Comparison of ENCODE assay signal across 8 cellular contexts in genomic region chr5:134224905-134225779, GRCh38. TPM values are rescaled to one million over a fixed set of nuclear protein-coding genes. Genes with fewer than 3 reads are reported as not detected.
DNase-seq lines count a peak whose midpoint lies in the region; ATAC-seq and TF ChIP-seq lines count a peak whose summit lies in the region.

No MANE protein-coding gene starts in this region.

- CTCF ChIA-PET in Calu3 (lab: Charles Lee): interaction anchor here (0.6 to 3.4 kb wide), 11 partner anchors 11 to 601 kb away, joined by 3 to 22 read pairs (median 6); no protein-coding TSS in a partner anchor

- intact Hi-C loops in Calu3 (cut with micrococcal nuclease; ENCODE audit: unreplicated experiment) (loop anchor here (2.0 to 5.0 kb wide), 4 partner anchors 38 to 147 kb away; partner anchors contain the start of gene UBE2B), heart left ventricle (cut with DNase I) (loop anchor here in 6 of 10 donors (5.0 kb wide), 4 partner anchors 38 to 62 kb away; partner anchors contain the start of gene SKP1 (in 4 of the 6)), posterior cingulate gyrus (cut with DNase I) (loop anchor here (5.0 to 10.0 kb wide), 2 partner anchors 60 to 147 kb away; partner anchors contain the start of gene UBE2B)

- ATAC-seq in SK-N-SH treated with all-trans-retinoic acid at 6 μM for 48 hours (peak; percentile 72), heart left ventricle (peak in 3 of 4 donors; percentile 23 to 56 (median 51))
- peak; percentile 35 for ATAC-seq in activated naive CD8-positive, alpha-beta T cell treated with anti-CD3 and anti-CD28 coated beads, Interleukin-2, amount 50 U/mL, for 24 hours

- TF ChIP-seq CTCF in Calu3 (IDR thresholded peaks at IDR 0.05; ENCODE audit: unreplicated experiment): peak; percentile 26
- no peak for TF ChIP-seq CTCF in GM20000 (IDR thresholded peaks at IDR 0.05; ENCODE audit: extremely low read depth, missing control alignments)
- peak in 10 of 12 donors; percentile 7 to 63 (median 35) for TF ChIP-seq CTCF in heart left ventricle (IDR thresholded peaks at IDR 0.05)
- TF ChIP-seq CTCF in type B pancreatic cell (conservative IDR thresholded peaks at IDR 0.05): no peak

- DNase-seq in Calu3: peak; percentile 76
- DNase-seq in GM20000 (ENCODE audit: low spot score): peak; percentile 60
- peak; percentile 66 for DNase-seq in HT-29 (ENCODE audit: low spot score)
- DNase-seq in activated naive CD8-positive, alpha-beta T cell treated with anti-CD3 and anti-CD28 coated beads, Interleukin-2, amount 50 U/mL, for 24 hours: peak; percentile 71
- peak; percentile 67 to 81 (median 71) for DNase-seq in heart left ventricle
- DNase-seq in posterior cingulate gyrus: peak; percentile 32 to 93 (median 54)
- DNase-seq in type B pancreatic cell (ENCODE audit: extremely low spot score, unreplicated experiment): peak; percentile 84

- H3K4me3 Mint-ChIP-seq in Calu3 (ENCODE audit: low read depth, unreplicated experiment) (peak overlapping the region; percentile 93), type B pancreatic cell (peak overlapping the region; percentile 87)
- H3K4me3 Mint-ChIP-seq in activated naive CD8-positive, alpha-beta T cell treated with anti-CD3 and anti-CD28 coated beads, Interleukin-2, amount 50 U/mL, for 24 hours: peak overlapping the region; percentile 87

- WGBS in heart left ventricle, 4 donors: 0% methylated on average over 15 to 49 of the region's 49 CpGs

- no peaks in the 10 kb centered on the region for H3K27me3 ChIP-seq in heart left ventricle

- TF ChIP-seq POLR2A in heart left ventricle (IDR thresholded peaks at IDR 0.05): no peak

- H3K4me1 ChIP-seq in heart left ventricle: peaks cover 4 to 76% (median 56%) of the 10 kb centered on the region in 12 donors

- H3K27me3 Mint-ChIP-seq in Calu3 (ENCODE audit: unreplicated experiment) (no peaks in the 10 kb centered on the region), type B pancreatic cell (no peaks in the 10 kb centered on the region)
- H3K27me3 Mint-ChIP-seq in activated naive CD8-positive, alpha-beta T cell treated with anti-CD3 and anti-CD28 coated beads, Interleukin-2, amount 50 U/mL, for 24 hours: no peaks in the 10 kb centered on the region

- H3K27ac ChIP-seq in heart left ventricle: peak overlapping the region; percentile 98 to 100 (median 99)

- H3K4me1 Mint-ChIP-seq in Calu3 (ENCODE audit: low read depth, unreplicated experiment) (peaks cover 44% of the 10 kb centered on the region), type B pancreatic cell (ENCODE audit: unreplicated experiment) (peaks cover 44% of the 10 kb centered on the region)
- H3K4me1 Mint-ChIP-seq in activated naive CD8-positive, alpha-beta T cell treated with anti-CD3 and anti-CD28 coated beads, Interleukin-2, amount 50 U/mL, for 24 hours: peaks cover 63% of the 10 kb centered on the region

- H3K9me3 ChIP-seq in heart left ventricle: no peaks in the 10 kb centered on the region

- peak overlapping the region; percentile 94 for H3K27ac Mint-ChIP-seq in Calu3 (ENCODE audit: unreplicated experiment)
- peak overlapping the region; percentile 94 for H3K27ac Mint-ChIP-seq in activated naive CD8-positive, alpha-beta T cell treated with anti-CD3 and anti-CD28 coated beads, Interleukin-2, amount 50 U/mL, for 24 hours
- peak overlapping the region; percentile 99 for H3K27ac Mint-ChIP-seq in type B pancreatic cell

- H3K4me3 ChIP-seq in heart left ventricle: peak overlapping the region; percentile 64 to 100 (median 94)

- H3K9me3 Mint-ChIP-seq in Calu3 (ENCODE audit: low read depth, unreplicated experiment) (no peaks in the 10 kb centered on the region), type B pancreatic cell (no peaks in the 10 kb centered on the region)
- no peaks in the 10 kb centered on the region for H3K9me3 Mint-ChIP-seq in activated naive CD8-positive, alpha-beta T cell treated with anti-CD3 and anti-CD28 coated beads, Interleukin-2, amount 50 U/mL, for 24 hours

- H3K36me3 Mint-ChIP-seq in Calu3 (ENCODE audit: insufficient read depth, unreplicated experiment) (peaks cover 68% of the 10 kb centered on the region), type B pancreatic cell (peaks cover 28% of the 10 kb centered on the region)
- H3K36me3 Mint-ChIP-seq in activated naive CD8-positive, alpha-beta T cell treated with anti-CD3 and anti-CD28 coated beads, Interleukin-2, amount 50 U/mL, for 24 hours (ENCODE audit: low read depth): peaks cover 39% of the 10 kb centered on the region

- peaks cover 0 to 12% (median 3%) of the 10 kb centered on the region in 9 donors for H3K36me3 ChIP-seq in heart left ventricle

- TSS peak; percentile 34 for BruUV-seq in Calu3 (replicated peaks; lab: Mats Ljungman, UMichigan)

TF ChIP-seq in SK-N-SH treated with all-trans-retinoic acid at 6 μM for 48 hours, 23 proteins besides CTCF, POLR2A, EP300 and RAD21:
- TF ChIP-seq ARNTL (CRISPR knock-in tag; IDR thresholded peaks at IDR 0.05; ENCODE audit: borderline replicate concordance, low read depth) (0 out of 2 replicates have a peak, but pooled peaks have one; percentile 27), CSRNP3 (CRISPR knock-in tag; IDR thresholded peaks at IDR 0.05) (no peak)

RNA-seq across cellular contexts. Expression of gene PPP2CA, which starts 0.7 kb away (rescaled TPM):
- total RNA-seq in Calu3 (2022) (242 and 260 TPM in 2 replicates), heart left ventricle (100 to 1,000 TPM; 143 to 219 (median 180) TPM), type B pancreatic cell (ENCODE audit: low replicate concordance) (141 and 152 TPM in 2 replicates)
- 212 and 215 TPM in 2 replicates for total RNA-seq in HT-29 (2014; rRNA removed; shearing (Covaris generic))
- polyA plus RNA-seq in heart left ventricle: 100 to 1,000 TPM in 1 of 2 donors, 10 to 100 TPM in 1; 59.7 to 157 TPM

RNA-seq across cellular contexts. Expression of gene SKP1, which starts 48.4 kb away (rescaled TPM):
- total RNA-seq in Calu3 (2022) (380 and 411 TPM in 2 replicates), heart left ventricle (100 to 1,000 TPM; 290 to 533 (median 459) TPM), type B pancreatic cell (ENCODE audit: low replicate concordance) (308 and 332 TPM in 2 replicates)
- 82.2 and 87.7 TPM in 2 replicates for total RNA-seq in HT-29 (2014; rRNA removed; shearing (Covaris generic))
- 1,000 to 10,000 TPM in 1 of 2 donors, 100 to 1,000 TPM in 1; 175 to 1,085 TPM for polyA plus RNA-seq in heart left ventricle

Comparison
In these comparisons a context has a peak if more than half of its experiments do, and no peak if none do; other contexts are left out.
1. Peak in every context shown above with its lines: DNase-seq, ATAC-seq, H3K4me3 ChIP-seq and H3K27ac ChIP-seq.
2. CTCF ChIP-seq: peak in Calu3 (single experiment) and heart left ventricle (10 of 12); none in GM20000 (single experiment) and type B pancreatic cell (single experiment).